Comparison of ENCODE assay signal across 10 cellular contexts in the genomic region with DNA sequence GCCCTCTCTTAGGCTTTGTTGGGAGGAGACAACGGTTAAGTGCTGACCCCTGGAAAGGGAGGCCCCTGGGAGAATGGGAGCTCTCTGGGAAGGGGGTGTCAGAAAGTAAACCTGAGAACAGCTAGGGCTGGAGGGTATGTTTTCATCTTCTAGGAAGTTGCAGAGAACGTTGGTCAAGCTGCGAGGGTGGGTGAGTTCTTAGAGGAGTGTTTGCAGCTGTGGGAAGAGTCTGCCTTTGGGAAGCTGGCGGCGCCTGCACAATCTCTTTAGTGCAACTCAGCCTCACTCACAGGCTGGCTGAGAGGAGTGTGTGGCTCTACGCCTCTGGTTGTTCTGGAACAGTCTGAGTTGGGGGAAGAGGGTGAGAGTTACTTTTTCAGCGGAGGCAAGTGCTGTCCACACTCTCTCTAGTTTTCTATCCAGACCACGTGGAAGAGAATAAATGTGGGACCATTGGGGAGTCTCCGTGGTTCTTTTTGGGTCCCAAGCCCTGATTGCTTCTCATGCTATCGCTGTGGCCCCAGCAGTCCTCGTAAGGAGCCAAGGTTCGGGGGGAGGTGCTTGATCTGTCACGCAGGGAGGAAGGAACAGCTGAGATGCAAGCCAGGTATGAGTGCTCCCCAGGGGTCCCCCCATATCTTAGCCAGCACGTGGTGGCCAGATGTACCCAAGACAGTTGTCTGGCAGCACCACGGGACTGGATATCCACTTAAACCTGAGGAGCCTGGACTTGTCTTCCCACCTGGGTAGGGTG.
DNase-seq lines count a peak whose midpoint lies in the region; ATAC-seq and TF ChIP-seq lines count a peak whose summit lies in the region.
"Had no signal": no experiment of that assay in that cellular context is flagged by ENCODE, and none has a peak within 500 bp of the region (broad histone marks: within the 10 kb centered on the region; RNA-seq: fewer than 3 reads in every experiment).

No MANE protein-coding gene starts in this region.

- H3K9me3 Mint-ChIP-seq in stimulated activated effector memory CD8-positive, alpha-beta T cell treated with anti-CD3 and anti-CD28 coated beads, Interleukin-12 subunit alpha, Interleukin-12 subunit beta, amount 100 ng/mL, for 72 hours = peaks cover 4% of the 10 kb centered on the region

- peak; percentile 45 for TF ChIP-seq POLR2A in GM18951 (IDR thresholded peaks at IDR 0.05; ENCODE audit: extremely low read depth, insufficient read depth, insufficient read length)

- no peak overlapping the region for H3K27ac Mint-ChIP-seq in stimulated activated effector memory CD8-positive, alpha-beta T cell treated with anti-CD3 and anti-CD28 coated beads, Interleukin-12 subunit alpha, Interleukin-12 subunit beta, amount 100 ng/mL, for 72 hours
- H3K27ac Mint-ChIP-seq: stimulated activated naive CD8-positive, alpha-beta T cell treated with anti-CD3 and anti-CD28 coated beads, Interleukin-15, amount 100 ng/mL, for 72 hours; T-helper 17 cell had no signal

- ATAC-seq in GM21723 (IDR thresholded peaks at IDR 0.05; ENCODE audit: unreplicated experiment) (peak; percentile 25), HG03175 (IDR thresholded peaks at IDR 0.05; ENCODE audit: unreplicated experiment) (peak; percentile 16), esophagus mucosa (no peak)
- peak; percentile 14 for ATAC-seq in stimulated activated effector memory CD8-positive, alpha-beta T cell treated with anti-CD3 and anti-CD28 coated beads, Interleukin-12 subunit alpha, Interleukin-12 subunit beta, amount 100 ng/mL, for 72 hours
- ATAC-seq: stimulated activated naive CD8-positive, alpha-beta T cell treated with anti-CD3 and anti-CD28 coated beads, Interleukin-15, amount 100 ng/mL, for 72 hours; T-helper 17 cell had no signal

- no peak overlapping the region for H3K4me3 Mint-ChIP-seq in stimulated activated effector memory CD8-positive, alpha-beta T cell treated with anti-CD3 and anti-CD28 coated beads, Interleukin-12 subunit alpha, Interleukin-12 subunit beta, amount 100 ng/mL, for 72 hours
- H3K4me3 Mint-ChIP-seq: stimulated activated naive CD8-positive, alpha-beta T cell treated with anti-CD3 and anti-CD28 coated beads, Interleukin-15, amount 100 ng/mL, for 72 hours; T-helper 17 cell had no signal

- no peaks in the 10 kb centered on the region for H3K36me3 Mint-ChIP-seq in stimulated activated effector memory CD8-positive, alpha-beta T cell treated with anti-CD3 and anti-CD28 coated beads, Interleukin-12 subunit alpha, Interleukin-12 subunit beta, amount 100 ng/mL, for 72 hours

- DNase-seq in stimulated activated effector memory CD8-positive, alpha-beta T cell treated with anti-CD3 and anti-CD28 coated beads, Interleukin-12 subunit alpha, Interleukin-12 subunit beta, amount 100 ng/mL, for 72 hours (ENCODE audit: low spot score in 2 of 2) = no peak
- DNase-seq in GM03348 (ENCODE audit: low spot score) (no peak), NCI-H1417 (lab: John Stamatoyannopoulos, UW) (no peak)
- DNase-seq: GOT3; stimulated activated naive CD8-positive, alpha-beta T cell treated with anti-CD3 and anti-CD28 coated beads, Interleukin-15, amount 100 ng/mL, for 72 hours; T-helper 17 cell had no signal

- in situ Hi-C loops in GM18951 (cut with MboI; ENCODE audit: low sequenced_read_pairs, unreplicated experiment) = loop anchor here (10.0 kb wide), 1 partner anchor 237 kb away; a partner anchor contains a TSS

- H3K4me1 Mint-ChIP-seq in stimulated activated effector memory CD8-positive, alpha-beta T cell treated with anti-CD3 and anti-CD28 coated beads, Interleukin-12 subunit alpha, Interleukin-12 subunit beta, amount 100 ng/mL, for 72 hours = no peaks in the 10 kb centered on the region
- H3K4me1 Mint-ChIP-seq: stimulated activated naive CD8-positive, alpha-beta T cell treated with anti-CD3 and anti-CD28 coated beads, Interleukin-15, amount 100 ng/mL, for 72 hours; T-helper 17 cell had no signal
